In genomic region chr17:30074726-30075125, GRCh38 we compare ENCODE assay signal across 15 cellular contexts.
DNase-seq lines count a peak whose midpoint lies in the region; ATAC-seq and TF ChIP-seq lines count a peak whose summit lies in the region.
"Had no signal": no experiment of that assay in that cellular context is flagged by ENCODE, and none has a peak within 500 bp of the region (broad histone marks: within the 10 kb centered on the region; RNA-seq: fewer than 3 reads in every experiment).

No MANE protein-coding gene starts in this region.

- TF ChIP-seq CTCF in choroid plexus epithelial cell (conservative IDR thresholded peaks at IDR 0.05; ENCODE audit: low read depth, low read length) (no peak), foreskin fibroblast (IDR thresholded peaks at IDR 0.05; ENCODE audit: low read depth, low read length) (no peak), RWPE1 (conservative IDR thresholded peaks at IDR 0.05; ENCODE audit: low read depth) (no peak)

- POLR2A ChIA-PET in RWPE1 (lab: Yijun Ruan, JAX; ENCODE audit: low non-redundant PET) = no interaction called here

- CTCF ChIA-PET in RWPE1 (lab: Yijun Ruan, JAX) = no interaction called here

- ATAC-seq in HG02852 (IDR thresholded peaks at IDR 0.05; ENCODE audit: unreplicated experiment) = no peak

- DNase-seq in HCEC 1CT = peak; percentile 17
- peak; percentile 9 for DNase-seq in choroid plexus epithelial cell (ENCODE audit: low read depth)
- DNase-seq in foreskin fibroblast = peak; percentile 31 to 71
- no peak for DNase-seq in SW 1271 (lab: John Stamatoyannopoulos, UW)
- no peak for DNase-seq in RWPE1 (ENCODE audit: low spot score)
- no peak for DNase-seq in SHP77 (lab: John Stamatoyannopoulos, UW)
- DNase-seq: 8988T; CD4-positive, alpha-beta memory T cell; DMS153; DMS79; GF-D8; H9 had no signal

- no peak overlapping the region for H3K27ac ChIP-seq in RWPE1
- H3K27ac ChIP-seq: BLaER1, HL-60 had no signal

- no peak overlapping the region for H3K4me3 ChIP-seq in choroid plexus epithelial cell (ENCODE audit: low read depth, low read length)
- no peak overlapping the region for H3K4me3 ChIP-seq in foreskin fibroblast (ENCODE audit: low read depth in 1 of 2, low read length in 2 of 2)
- H3K4me3 ChIP-seq: BLaER1 had no signal

Comparison
In these comparisons a context has a peak if more than half of its experiments do, and no peak if none do; other contexts are left out.
1. DNase-seq: peak in HCEC 1CT (single experiment), choroid plexus epithelial cell (single experiment) and foreskin fibroblast (2 of 2); none in SW 1271 (0 of 2), RWPE1 (single experiment) and SHP77 (0 of 2).